ENCODE assay signal across 25 cellular contexts in genomic region chr5:36900279-36900678, GRCh38.
"Had no signal": no experiment of that assay in that cellular context is flagged by ENCODE, and none has a peak within 500 bp of the region (broad histone marks: within the 10 kb centered on the region; RNA-seq: fewer than 3 reads in every experiment).

No MANE protein-coding gene starts in this region.

- ATAC-seq: gastroesophageal sphincter; left cardiac atrium; right lobe of liver; stimulated activated effector memory CD8-positive, alpha-beta T cell treated with anti-CD3 and anti-CD28 coated beads, Interleukin-12 subunit alpha, Interleukin-12 subunit beta, amount 100 ng/mL, for 72 hours had no signal

- H3K27me3 Mint-ChIP-seq: activated naive CD8-positive, alpha-beta T cell; activated T-cell treated with anti-CD3 and anti-CD28 coated beads, Interleukin-2, amount 50 U/mL, for 24 hours; central memory CD8-positive, alpha-beta T cell had no signal

- H3K9me3 Mint-ChIP-seq: central memory CD8-positive, alpha-beta T cell had no signal

- H3K9ac ChIP-seq: parathyroid adenoma had no signal

- DNase-seq: activated CD8-positive, alpha-beta memory T cell treated with anti-CD3 and anti-CD28 coated beads for 24 hours; activated CD8-positive, alpha-beta memory T cell treated with anti-CD3 and anti-CD28 coated beads, Interleukin-2, amount 50 U/mL, for 4 hours; activated naive CD4-positive, alpha-beta T cell; activated T-cell treated with anti-CD3 and anti-CD28 coated beads, Interleukin-2, amount 50 U/mL, for 24 hours; adrenal gland; colonic mucosa; esophagus squamous epithelium; head of caudate nucleus; islet precursor cell; left cardiac atrium; mesenchymal stem cell; right lobe of liver; small intestine; stimulated activated CD4-positive, alpha-beta T cell treated with anti-CD3 and anti-CD28 coated beads, Interleukin-2, amount 100 ng/mL, for 24 hours; stomach had no signal

- H3K36me3 ChIP-seq: adrenal gland, colonic mucosa, esophagus squamous epithelium, gastroesophageal sphincter, right lobe of liver, stomach, suprapubic skin, tibial nerve, vagina had no signal

- H3K4me3 Mint-ChIP-seq: activated T-cell treated with anti-CD3 and anti-CD28 coated beads, Interleukin-2, amount 50 U/mL, for 24 hours; central memory CD8-positive, alpha-beta T cell; nephron; stimulated activated effector memory CD8-positive, alpha-beta T cell treated with anti-CD3 and anti-CD28 coated beads, Interleukin-12 subunit alpha, Interleukin-12 subunit beta, amount 100 ng/mL, for 72 hours had no signal

- H3K27ac ChIP-seq: adrenal gland, colonic mucosa, esophagus squamous epithelium, gastroesophageal sphincter, parathyroid adenoma, right lobe of liver, stomach, suprapubic skin, tibial nerve, vagina had no signal

- H2AFZ ChIP-seq: parathyroid adenoma had no signal

- H3K4me1 ChIP-seq: colonic mucosa had no signal

- H3K9me3 ChIP-seq: colonic mucosa, esophagus squamous epithelium, right lobe of liver, suprapubic skin, vagina had no signal

- H3K4me3 ChIP-seq: adrenal gland, colonic mucosa, esophagus squamous epithelium, gastroesophageal sphincter, right lobe of liver, stomach, suprapubic skin, tibial nerve, vagina had no signal

- H3K27me3 ChIP-seq: adrenal gland, colonic mucosa, esophagus squamous epithelium, gastroesophageal sphincter, right lobe of liver, stomach, suprapubic skin, tibial nerve, vagina had no signal

- H3K27ac Mint-ChIP-seq: activated T-cell treated with anti-CD3 and anti-CD28 coated beads, Interleukin-2, amount 50 U/mL, for 24 hours; activated T-helper 2 cell treated with anti-CD3 and anti-CD28 coated beads, Interferon-gamma antibody, Interleukin-2, Interleukin-4, amounts not matched to agents 10 μg/mL and 5 μg/mL and 100 μg/mL, durations not matched to agents 14 hours and 24 hours and 36 hours; nephron; stimulated activated effector memory CD8-positive, alpha-beta T cell treated with anti-CD3 and anti-CD28 coated beads, Interleukin-12 subunit alpha, Interleukin-12 subunit beta, amount 100 ng/mL, for 72 hours had no signal
